ENCODE assay signal across 1 cellular context in genomic region chr5:56191646-56192045, GRCh38.
TF ChIP-seq lines count a peak whose summit lies in the region.

No MANE protein-coding gene starts in this region.

TF ChIP-seq in GM12878, 131 proteins besides CTCF, POLR2A, EP300 and RAD21 (continued from another document):
- TF ChIP-seq ZBTB40 (IDR thresholded peaks at IDR 0.05; ENCODE audit: borderline replicate concordance) (no peak), NR2C2 (IDR thresholded peaks at IDR 0.05; ENCODE audit: borderline replicate concordance, control insufficient read depth, insufficient read length, low read depth) (no peak), POLR2AphosphoS5 (IDR thresholded peaks at IDR 0.05; ENCODE audit: low read length) (no peak), ZNF274 (IDR thresholded peaks at IDR 0.05; ENCODE audit: insufficient read depth, insufficient read length) (no peak), CHD1 (IDR thresholded peaks at IDR 0.05; ENCODE audit: low read depth, low read length) (no peak), STAT1 (conservative IDR thresholded peaks at IDR 0.05) (no peak)
